Comparison of ENCODE assay signal across 19 cellular contexts in genomic region chr5:88393082-88393481, GRCh38.
A peak's percentile ranks its signal among the peaks of the same experiment; 100 is the strongest.
DNase-seq lines count a peak whose midpoint lies in the region; ATAC-seq and TF ChIP-seq lines count a peak whose summit lies in the region.
"Had no signal": no experiment of that assay in that cellular context is flagged by ENCODE, and none has a peak within 500 bp of the region (broad histone marks: within the 10 kb centered on the region; RNA-seq: fewer than 3 reads in every experiment).

No MANE protein-coding gene starts in this region.

- H3K4me1 Mint-ChIP-seq in brain = peaks cover 75% of the 10 kb centered on the region

- H3K4me3 ChIP-seq in Karpas-422 (ENCODE audit: low read length) = no peak overlapping the region
- H3K4me3 ChIP-seq: BLaER1 treated with 17β-estradiol and CSF1 and Interleukin-3, amounts not matched to agents 10 nM and 100 nM; Peyer's patch; SJSA1 had no signal

- H3K9me2 ChIP-seq in Karpas-422 (replicated peaks; ENCODE audit: insufficient read depth, low read length) = no peaks in the 10 kb centered on the region

- no peak for TF ChIP-seq CTCF in brain (conservative IDR thresholded peaks at IDR 0.05)

- H3K36me3 Mint-ChIP-seq in brain = no peaks in the 10 kb centered on the region
- H3K36me3 Mint-ChIP-seq: CD8-positive, alpha-beta memory T cell had no signal

- H3K27ac ChIP-seq in layer of hippocampus (ENCODE audit: low read depth, low read length) (peak overlapping the region; percentile 65), temporal lobe (ENCODE audit: low read depth, low read length) (peak overlapping the region; percentile 66), Karpas-422 (ENCODE audit: low read length) (no peak overlapping the region)
- H3K27ac ChIP-seq: BLaER1 treated with 17β-estradiol and CSF1 and Interleukin-3, amounts not matched to agents 10 nM and 100 nM; Peyer's patch; SJSA1 had no signal

- peaks cover 4% of the 10 kb centered on the region for H3K27me3 Mint-ChIP-seq in brain

- no peaks in the 10 kb centered on the region for H3K36me3 ChIP-seq in Karpas-422 (ENCODE audit: insufficient read depth, low read length)
- H3K36me3 ChIP-seq: BLaER1 treated with 17β-estradiol and CSF1 and Interleukin-3, amounts not matched to agents 10 nM and 100 nM; Peyer's patch; SJSA1 had no signal

- no peaks in the 10 kb centered on the region for H4K20me1 ChIP-seq in Karpas-422 (ENCODE audit: insufficient read depth, low read depth, low read length)
- H4K20me1 ChIP-seq: BLaER1 treated with 17β-estradiol and CSF1 and Interleukin-3, amounts not matched to agents 10 nM and 100 nM had no signal

- peak overlapping the region; percentile 88 to 100 (median 99) for H3K27ac Mint-ChIP-seq in brain
- H3K27ac Mint-ChIP-seq: CD8-positive, alpha-beta memory T cell had no signal

- H2AFZ ChIP-seq in Karpas-422 (ENCODE audit: low read length) = no peak overlapping the region

- H3K9me3 ChIP-seq in Karpas-422 (ENCODE audit: low read length) = no peaks in the 10 kb centered on the region
- H3K9me3 ChIP-seq: BLaER1 treated with 17β-estradiol and CSF1 and Interleukin-3, amounts not matched to agents 10 nM and 100 nM; Peyer's patch; SJSA1 had no signal

- ATAC-seq in GM21515 (IDR thresholded peaks at IDR 0.05; ENCODE audit: unreplicated experiment) = no peak

- H3K9me3 Mint-ChIP-seq in brain = peaks cover 0 to 3% (median 0%) of the 10 kb centered on the region in 5 experiments
- H3K9me3 Mint-ChIP-seq: CD8-positive, alpha-beta memory T cell had no signal

- DNase-seq in M059J (ENCODE audit: low read depth) (peak; percentile 15), T1000 (lab: John Stamatoyannopoulos, UW) (no peak), Karpas-422 (no peak)
- DNase-seq: CD8-positive, alpha-beta memory T cell; DMS53; EL; NCI-H1092 treated with DMSO at 0.1 percent for 48 hours; NCI-H146; NCI-H2029 treated with DMSO at 0.1 percent for 48 hours; NCI-H2171; NCI-H446 treated with DMSO at 0.1 percent for 48 hours; NK-92 treated with Interleukin-12 subunit alpha and Interleukin-12 subunit beta, amount 100 ng/mL, for 24 hours; Peyer's patch had no signal

- H3K4me2 ChIP-seq in Karpas-422 (ENCODE audit: low read depth, low read length, poor library complexity, severe bottlenecking) = no peak overlapping the region
- H3K4me2 ChIP-seq: BLaER1 treated with 17β-estradiol and CSF1 and Interleukin-3, amounts not matched to agents 10 nM and 100 nM had no signal

- no peak overlapping the region for H3K9ac ChIP-seq in Karpas-422 (ENCODE audit: low read length)
- H3K9ac ChIP-seq: BLaER1 treated with 17β-estradiol and CSF1 and Interleukin-3, amounts not matched to agents 10 nM and 100 nM had no signal

- H3K27me3 ChIP-seq in layer of hippocampus (ENCODE audit: control insufficient read depth, insufficient read depth, low read length) (no peaks in the 10 kb centered on the region), Karpas-422 (ENCODE audit: low read length) (no peaks in the 10 kb centered on the region)
- H3K27me3 ChIP-seq: BLaER1 treated with 17β-estradiol and CSF1 and Interleukin-3, amounts not matched to agents 10 nM and 100 nM; Peyer's patch; SJSA1 had no signal

- H3K79me2 ChIP-seq in Karpas-422 (ENCODE audit: low read length) = no peaks in the 10 kb centered on the region

- H3K4me3 Mint-ChIP-seq in brain = peak overlapping the region; percentile 56 to 88 (median 86)
- H3K4me3 Mint-ChIP-seq: CD8-positive, alpha-beta memory T cell had no signal

- H3K4me1 ChIP-seq in Karpas-422 (ENCODE audit: low read length) = no peaks in the 10 kb centered on the region
- H3K4me1 ChIP-seq: Peyer's patch, SJSA1 had no signal
